23 cellular contexts compared by ENCODE assay signal in the genomic region with DNA sequence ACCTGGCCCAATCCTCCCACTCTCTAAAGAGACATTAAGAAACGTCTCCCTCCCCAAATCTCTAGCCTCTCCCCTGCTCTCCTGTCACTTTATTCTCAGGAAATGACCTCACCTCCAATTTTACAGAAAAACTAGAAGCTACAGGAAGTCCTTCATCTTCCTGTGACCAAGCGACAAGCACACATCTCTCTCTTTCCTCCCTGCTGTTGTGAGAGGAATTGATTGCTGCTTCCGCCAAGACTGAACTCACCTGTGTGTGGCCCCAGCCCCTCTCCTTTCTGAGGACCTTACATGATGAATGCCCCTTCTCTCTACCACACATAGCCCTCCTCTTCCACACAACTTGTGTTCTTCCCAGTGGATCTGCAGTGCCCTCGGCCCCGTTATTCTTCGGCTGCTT. TPM values are rescaled to one million over a fixed set of nuclear protein-coding genes. Genes with fewer than 3 reads are reported as not detected.
DNase-seq lines count a peak whose midpoint lies in the region; ATAC-seq and TF ChIP-seq lines count a peak whose summit lies in the region.
"Had no signal": no experiment of that assay in that cellular context is flagged by ENCODE, and none has a peak within 500 bp of the region (broad histone marks: within the 10 kb centered on the region; RNA-seq: fewer than 3 reads in every experiment).

No MANE protein-coding gene starts in this region.

- ATAC-seq in GM21786 (IDR thresholded peaks at IDR 0.05; ENCODE audit: unreplicated experiment) = no peak
- ATAC-seq: Panc1, psoas muscle had no signal

- H3K4me3 Mint-ChIP-seq in CD8-positive, alpha-beta memory T cell = peak overlapping the region in 5 of 7 donors; percentile 17 to 89 (median 48)
- peak overlapping the region; percentile 2 for H3K4me3 Mint-ChIP-seq in activated CD4-positive, alpha-beta memory T cell treated with anti-CD3 and anti-CD28 coated beads, Interleukin-2, amount 10 ng/mL, durations not matched to agents 7 days and 5 days
- H3K4me3 Mint-ChIP-seq in endothelial cell (ENCODE audit: unreplicated experiment) (peak overlapping the region; percentile 10), mesothelial cell of epicardium (no peak overlapping the region), endodermal cell (no peak overlapping the region)
- H3K4me3 Mint-ChIP-seq: memory B cell, nephron progenitor cell had no signal

- H3K27ac Mint-ChIP-seq in CD8-positive, alpha-beta memory T cell = peak overlapping the region; percentile 3 to 89 (median 62)
- peak overlapping the region; percentile 78 for H3K27ac Mint-ChIP-seq in activated CD4-positive, alpha-beta memory T cell treated with anti-CD3 and anti-CD28 coated beads, Interleukin-2, amount 10 ng/mL, durations not matched to agents 7 days and 5 days
- peak overlapping the region; percentile 88 for H3K27ac Mint-ChIP-seq in endothelial cell (ENCODE audit: unreplicated experiment)
- H3K27ac Mint-ChIP-seq in mesothelial cell of epicardium = no peak overlapping the region
- no peak overlapping the region for H3K27ac Mint-ChIP-seq in endodermal cell
- H3K27ac Mint-ChIP-seq: memory B cell, nephron progenitor cell had no signal

- H3K4me1 Mint-ChIP-seq in CD8-positive, alpha-beta memory T cell = peaks cover 10 to 13% (median 11%) of the 10 kb centered on the region in 3 donors
- H3K4me1 Mint-ChIP-seq in activated CD4-positive, alpha-beta memory T cell treated with anti-CD3 and anti-CD28 coated beads, Interleukin-2, amount 10 ng/mL, durations not matched to agents 7 days and 5 days = peaks cover 36% of the 10 kb centered on the region
- H3K4me1 Mint-ChIP-seq in endothelial cell (ENCODE audit: unreplicated experiment) = peaks cover 24% of the 10 kb centered on the region
- peaks cover 5% of the 10 kb centered on the region for H3K4me1 Mint-ChIP-seq in mesothelial cell of epicardium
- H3K4me1 Mint-ChIP-seq in endodermal cell = peaks cover 5% of the 10 kb centered on the region

- H3K27ac ChIP-seq in BLaER1 = no peak overlapping the region
- no peak overlapping the region for H3K27ac ChIP-seq in CD8-positive, alpha-beta memory T cell (ENCODE audit: low read depth, low read length)
- H3K27ac ChIP-seq in endodermal cell (ENCODE audit: low read depth, low read length) = no peak overlapping the region
- H3K27ac ChIP-seq: psoas muscle had no signal

- CTCF ChIA-PET in CD8-positive, alpha-beta memory T cell (lab: Charles Lee) = no interaction called here
- CTCF ChIA-PET in activated CD4-positive, alpha-beta memory T cell treated with anti-CD3 and anti-CD28 coated beads, Interleukin-2, amount 10 ng/mL, durations not matched to agents 7 days and 5 days (lab: Charles Lee) = no interaction called here

- no peak for TF ChIP-seq CTCF in endothelial cell (IDR thresholded peaks at IDR 0.05; ENCODE audit: unreplicated experiment)
- TF ChIP-seq CTCF in mesothelial cell of epicardium (IDR thresholded peaks at IDR 0.05; ENCODE audit: unreplicated experiment) = no peak
- no peak for TF ChIP-seq CTCF in endodermal cell (conservative IDR thresholded peaks at IDR 0.05)

- H3K27me3 ChIP-seq in BLaER1 (no peaks in the 10 kb centered on the region), endodermal cell (ENCODE audit: control insufficient read depth, insufficient read depth, low read length, poor library complexity, severe bottlenecking) (peaks cover 87% of the 10 kb centered on the region)
- H3K27me3 ChIP-seq in CD8-positive, alpha-beta memory T cell (ENCODE audit: insufficient read depth, low read length, poor library complexity, severe bottlenecking) = no peaks in the 10 kb centered on the region

- peak overlapping the region; percentile 55 for H3K4me2 ChIP-seq in BLaER1
- H3K4me2 ChIP-seq: smooth muscle cell had no signal

- H3K4me1 ChIP-seq in BLaER1 (peaks cover 23% of the 10 kb centered on the region), endodermal cell (ENCODE audit: control insufficient read depth, insufficient read depth, low read length) (no peaks in the 10 kb centered on the region)
- H3K4me1 ChIP-seq in CD8-positive, alpha-beta memory T cell (ENCODE audit: insufficient read depth, low read length) = peaks cover 18% of the 10 kb centered on the region
- H3K4me1 ChIP-seq: psoas muscle had no signal

- H3K4me3 ChIP-seq in BLaER1 (no peak overlapping the region), endodermal cell (ENCODE audit: low read length) (no peak overlapping the region)
- H3K4me3 ChIP-seq in CD8-positive, alpha-beta memory T cell (ENCODE audit: low read length) = no peak overlapping the region
- H3K4me3 ChIP-seq: psoas muscle, smooth muscle cell had no signal

- no peak overlapping the region for H3K9ac ChIP-seq in BLaER1
- no peak overlapping the region for H3K9ac ChIP-seq in endodermal cell (ENCODE audit: extremely low read depth, low read length, poor library complexity, severe bottlenecking)

- 0 out of 2 replicates have a peak, but pooled peaks cover 5% of the 10 kb centered on the region for H4K20me1 ChIP-seq in BLaER1

- peak in 2 of 5 donors; percentile 29 to 48 for DNase-seq in CD8-positive, alpha-beta memory T cell
- DNase-seq in activated CD4-positive, alpha-beta memory T cell treated with anti-CD3 and anti-CD28 coated beads, Interleukin-2, amount 10 ng/mL, durations not matched to agents 7 days and 5 days = peak; percentile 28
- DNase-seq in endothelial cell (ENCODE audit: low spot score) (no peak), HuH-7 (ENCODE audit: low spot score) (no peak), mesothelial cell of epicardium (ENCODE audit: low spot score in 2 of 2, unreplicated experiment in 2 of 2) (no peak), endodermal cell (no peak)
- DNase-seq: activated CD4-positive, alpha-beta T cell treated with anti-CD3 and anti-CD28 coated beads, Interleukin-2, amount 50 U/mL, for 1 hour; activated effector memory CD4-positive, alpha-beta T cell treated with Interleukin-2 at 50 U/mL for 16 hours; GF-D8; Kasumi-1; NCI-H1417; nephron progenitor cell; psoas muscle; stimulated activated CD4-positive, alpha-beta T cell treated with anti-CD3 and anti-CD28 coated beads, Interleukin-4, amount 100 ng/mL, for 24 hours had no signal

- peaks cover 0 to 8% (median 0%) of the 10 kb centered on the region in 3 donors for H3K36me3 Mint-ChIP-seq in CD8-positive, alpha-beta memory T cell
- peaks cover 14% of the 10 kb centered on the region for H3K36me3 Mint-ChIP-seq in activated CD4-positive, alpha-beta memory T cell treated with anti-CD3 and anti-CD28 coated beads, Interleukin-2, amount 10 ng/mL, durations not matched to agents 7 days and 5 days (ENCODE audit: low read depth)
- H3K36me3 Mint-ChIP-seq in endothelial cell (ENCODE audit: low read depth, unreplicated experiment) (peaks cover 17% of the 10 kb centered on the region), mesothelial cell of epicardium (no peaks in the 10 kb centered on the region), endodermal cell (ENCODE audit: low read depth) (no peaks in the 10 kb centered on the region)

- H3K9me3 Mint-ChIP-seq in CD8-positive, alpha-beta memory T cell = peaks cover 0 to 6% (median 4%) of the 10 kb centered on the region in 5 donors
- peaks cover 32% of the 10 kb centered on the region for H3K9me3 Mint-ChIP-seq in activated CD4-positive, alpha-beta memory T cell treated with anti-CD3 and anti-CD28 coated beads, Interleukin-2, amount 10 ng/mL, durations not matched to agents 7 days and 5 days
- H3K9me3 Mint-ChIP-seq in endothelial cell (ENCODE audit: unreplicated experiment) (no peaks in the 10 kb centered on the region), mesothelial cell of epicardium (peaks cover 13% of the 10 kb centered on the region), endodermal cell (peaks cover 3% of the 10 kb centered on the region)

- POLR2A ChIA-PET in CD8-positive, alpha-beta memory T cell (lab: Charles Lee) = no interaction called here
- POLR2A ChIA-PET in activated CD4-positive, alpha-beta memory T cell treated with anti-CD3 and anti-CD28 coated beads, Interleukin-2, amount 10 ng/mL, durations not matched to agents 7 days and 5 days (lab: Charles Lee) = interaction anchor here (0.6 to 1.7 kb wide), 2 partner anchors 9 to 430 kb away, joined by 3 to 4 read pairs; no protein-coding TSS in a partner anchor

- H3K27me3 Mint-ChIP-seq in CD8-positive, alpha-beta memory T cell = peaks cover 6 to 11% of the 10 kb centered on the region in 2 donors
- H3K27me3 Mint-ChIP-seq in activated CD4-positive, alpha-beta memory T cell treated with anti-CD3 and anti-CD28 coated beads, Interleukin-2, amount 10 ng/mL, durations not matched to agents 7 days and 5 days = peaks cover 9% of the 10 kb centered on the region
- H3K27me3 Mint-ChIP-seq in endothelial cell (ENCODE audit: unreplicated experiment) (peaks cover 33% of the 10 kb centered on the region), mesothelial cell of epicardium (ENCODE audit: low read depth) (no peaks in the 10 kb centered on the region), endodermal cell (ENCODE audit: insufficient read depth) (peaks cover 94% of the 10 kb centered on the region)

- peaks cover 10% of the 10 kb centered on the region; the same call in 1 of the 2 replicates for H3K9me3 ChIP-seq in BLaER1
- peaks cover 6% of the 10 kb centered on the region for H3K9me3 ChIP-seq in CD8-positive, alpha-beta memory T cell (ENCODE audit: low read length)
- no peaks in the 10 kb centered on the region for H3K9me3 ChIP-seq in endodermal cell (ENCODE audit: control insufficient read depth, low read length)
- H3K9me3 ChIP-seq: psoas muscle had no signal

- no peaks in the 10 kb centered on the region for H3K36me3 ChIP-seq in BLaER1
- H3K36me3 ChIP-seq in CD8-positive, alpha-beta memory T cell (ENCODE audit: insufficient read depth, low read length) = no peaks in the 10 kb centered on the region
- H3K36me3 ChIP-seq in endodermal cell (ENCODE audit: control insufficient read depth, insufficient read depth, low read length) = no peaks in the 10 kb centered on the region

- WGBS in endodermal cell (ENCODE audit: insufficient coverage in 1 of 2, insufficient read length in 1 of 2), 2 experiments = 85 to 88% methylated on average over 5 to 6 of the region's 6 CpGs

RNA-seq across cellular contexts. Expression of a gene that starts 18.2 kb away (rescaled TPM):
- not detected for total RNA-seq in CD8-positive, alpha-beta memory T cell
- polyA plus RNA-seq in CD8-positive, alpha-beta memory T cell = not detected
- total RNA-seq in activated CD4-positive, alpha-beta memory T cell treated with anti-CD3 and anti-CD28 coated beads, Interleukin-2, amount 10 ng/mL, durations not matched to agents 7 days and 5 days = not detected
- total RNA-seq in endothelial cell (ENCODE audit: unreplicated experiment) (not detected), mesothelial cell of epicardium (not detected in 3 replicates), endodermal cell (not detected)
- not detected for polyA plus RNA-seq in endodermal cell (2013, experiment 1 of 2)
- polyA plus RNA-seq in endodermal cell (2013, experiment 2 of 2) = not detected
- total RNA-seq: fibroblast of villous mesenchyme, kidney epithelial cell, psoas muscle, SK-MEL-5, smooth muscle cell, temporal lobe had no signal
- polyA plus RNA-seq: psoas muscle, smooth muscle cell had no signal

RNA-seq across cellular contexts. Expression of a gene that starts 44.5 kb away (rescaled TPM):
- not detected for total RNA-seq in CD8-positive, alpha-beta memory T cell
- polyA plus RNA-seq in CD8-positive, alpha-beta memory T cell = not detected
- under 1 TPM; 0.08 to 0.23 TPM for total RNA-seq in activated CD4-positive, alpha-beta memory T cell treated with anti-CD3 and anti-CD28 coated beads, Interleukin-2, amount 10 ng/mL, durations not matched to agents 7 days and 5 days
- total RNA-seq in endothelial cell (ENCODE audit: unreplicated experiment) = 37.9 TPM
- 53.2 to 60.4 TPM (median 54.3 TPM) in 3 replicates for total RNA-seq in mesothelial cell of epicardium
- 1 to 10 TPM; 1.2 to 1.6 TPM for total RNA-seq in endodermal cell
- 4.4 TPM for polyA plus RNA-seq in endodermal cell (2013, experiment 1 of 2)
- 3.9 TPM for polyA plus RNA-seq in endodermal cell (2013, experiment 2 of 2)

Comparison
In these comparisons a context has a peak if more than half of its experiments do, and no peak if none do; other contexts are left out.
1. H3K27ac Mint-ChIP-seq: peak in CD8-positive, alpha-beta memory T cell (8 of 8), activated CD4-positive, alpha-beta memory T cell treated with anti-CD3 and anti-CD28 coated beads, Interleukin-2, amount 10 ng/mL, durations not matched to agents 7 days and 5 days (single experiment) and endothelial cell (single experiment); none in mesothelial cell of epicardium (single experiment) and endodermal cell (single experiment).
2. H3K4me3 Mint-ChIP-seq: peak in CD8-positive, alpha-beta memory T cell (5 of 7), activated CD4-positive, alpha-beta memory T cell treated with anti-CD3 and anti-CD28 coated beads, Interleukin-2, amount 10 ng/mL, durations not matched to agents 7 days and 5 days (single experiment) and endothelial cell (single experiment); none in mesothelial cell of epicardium (single experiment) and endodermal cell (single experiment).
3. RNA of a gene that starts 44.5 kb away (total RNA-seq): 53.2 to 60.4 TPM in mesothelial cell of epicardium and 37.9 TPM in endothelial cell (single experiment); 1.2 to 1.6 TPM in endodermal cell, 0.08 to 0.23 TPM in activated CD4-positive, alpha-beta memory T cell treated with anti-CD3 and anti-CD28 coated beads, Interleukin-2, amount 10 ng/mL, durations not matched to agents 7 days and 5 days and not detected in CD8-positive, alpha-beta memory T cell; every median in the first group is over 10 times any median in the second.